In genomic region chr5:133538718-133539117, GRCh38 we compare ENCODE assay signal across 6 cellular contexts.
"Had no signal": no experiment of that assay in that cellular context is flagged by ENCODE, and none has a peak within 500 bp of the region (broad histone marks: within the 10 kb centered on the region; RNA-seq: fewer than 3 reads in every experiment).

No MANE protein-coding gene starts in this region.

- H3K4me3 ChIP-seq: HAP-1 had no signal

- H3K27ac ChIP-seq: HL-60 had no signal

- FAIRE-seq: HepG2 had no signal

- H3K4me1 ChIP-seq: HAP-1 had no signal

- H3K9me3 ChIP-seq: HAP-1 had no signal

- DNase-seq: GOT3, H7, HFFc6 had no signal

- H3K36me3 ChIP-seq: HAP-1 had no signal
